Comparison of ENCODE assay signal across 9 cellular contexts in genomic region chr1:225975146-225975545, GRCh38. TPM values are rescaled to one million over a fixed set of nuclear protein-coding genes. Genes with fewer than 3 reads are reported as not detected.
"Had no signal": no experiment of that assay in that cellular context is flagged by ENCODE, and none has a peak within 500 bp of the region (broad histone marks: within the 10 kb centered on the region; RNA-seq: fewer than 3 reads in every experiment).

No MANE protein-coding gene starts in this region.

RNA-seq across cellular contexts. Expression of gene LEFTY2, which starts 34.1 kb away (rescaled TPM):
- total RNA-seq: activated CD4-positive, alpha-beta memory T cell treated with anti-CD3 and anti-CD28 coated beads for 36 hours; activated CD4-positive, alpha-beta T cell treated with anti-CD3 and anti-CD28 coated beads for 36 hours; activated CD4-positive, alpha-beta T cell treated with anti-CD3 and anti-CD28 coated beads, Interleukin-2, amount 10 ng/mL, durations not matched to agents 24 days and 14 days; activated CD8-positive, alpha-beta T cell treated with anti-CD3 and anti-CD28 coated beads, Interleukin-2, amount 10 ng/mL, durations not matched to agents 7 days and 5 days; activated naive CD8-positive, alpha-beta T cell treated with anti-CD3 and anti-CD28 coated beads for 36 hours; activated T-cell treated with anti-CD3 and anti-CD28 coated beads, Interleukin-2, amount 50 U/mL, for 4 hours; activated T-helper 17 cell treated with anti-CD3 and anti-CD28 coated beads, Interleukin-2, amount 50 U/mL, for 72 hours; foreskin keratinocyte; T-helper 2 cell treated with Interferon-gamma antibody and Interleukin-4, amounts not matched to agents 100 ng/mL and 5 ng/mL, for 36 hours had no signal
- polyA plus RNA-seq: foreskin keratinocyte had no signal
